ENCODE assay signal across 1 cellular context in genomic region chr12:57224278-57224972, GRCh38.
TF ChIP-seq lines count a peak whose summit lies in the region.

No MANE protein-coding gene starts in this region.

TF ChIP-seq in IMR-90, 13 proteins besides CTCF, POLR2A, EP300 and RAD21:
- no peak for TF ChIP-seq MAZ (IDR thresholded peaks at IDR 0.05; ENCODE audit: borderline replicate concordance, low read depth, low read length)
- TF ChIP-seq ELK1 (IDR thresholded peaks at IDR 0.05; ENCODE audit: borderline replicate concordance, low read depth, low read length) = no peak
- no peak for TF ChIP-seq NFE2L2 (IDR thresholded peaks at IDR 0.05; ENCODE audit: low read depth, low read length)
- TF ChIP-seq RCOR1 (IDR thresholded peaks at IDR 0.05; ENCODE audit: insufficient replicate concordance, low read length) = no peak
- no peak for TF ChIP-seq MXI1 (IDR thresholded peaks at IDR 0.05; ENCODE audit: borderline replicate concordance, low read depth, low read length)
- no peak for TF ChIP-seq SMC3 (IDR thresholded peaks at IDR 0.05; ENCODE audit: low read depth, low read length)
- no peak for TF ChIP-seq FOS (IDR thresholded peaks at IDR 0.05; ENCODE audit: low read depth, low read length)
- no peak for TF ChIP-seq RFX5 (IDR thresholded peaks at IDR 0.05; ENCODE audit: low read depth, low read length)
- no peak for TF ChIP-seq BHLHE40 (IDR thresholded peaks at IDR 0.05; ENCODE audit: low read depth, low read length)
